Comparison of ENCODE assay signal across 18 cellular contexts in the genomic region with DNA sequence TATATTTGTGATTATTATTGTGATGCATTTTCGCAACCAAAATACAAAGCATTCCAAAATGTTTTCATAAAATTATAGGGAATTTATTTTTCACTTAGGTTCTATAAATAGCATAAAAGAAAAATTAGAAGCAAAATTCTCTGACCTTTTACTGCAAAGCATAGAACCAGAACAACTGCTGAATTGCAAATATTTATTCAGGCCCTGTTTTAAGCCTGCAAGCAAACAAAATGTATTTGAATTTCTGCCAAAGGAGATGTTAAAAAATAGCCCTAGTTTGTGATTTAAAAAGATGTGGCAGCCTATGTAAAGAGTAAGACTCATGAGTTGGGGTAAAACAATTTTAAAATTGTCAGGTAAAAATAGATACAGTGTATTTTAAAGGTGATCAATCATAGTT.
DNase-seq lines count a peak whose midpoint lies in the region; ATAC-seq and TF ChIP-seq lines count a peak whose summit lies in the region.
"Had no signal": no experiment of that assay in that cellular context is flagged by ENCODE, and none has a peak within 500 bp of the region (broad histone marks: within the 10 kb centered on the region; RNA-seq: fewer than 3 reads in every experiment).

No MANE protein-coding gene starts in this region.

- no peaks in the 10 kb centered on the region for H3K79me1 ChIP-seq in neuronal stem cell (ENCODE audit: low read depth, low read length)

- peak; percentile 87 for ATAC-seq in left lobe of liver
- ATAC-seq in HG02840 (IDR thresholded peaks at IDR 0.05; ENCODE audit: low FRiP score, unreplicated experiment): no peak
- ATAC-seq in HG03442 (IDR thresholded peaks at IDR 0.05; ENCODE audit: unreplicated experiment): no peak
- ATAC-seq: PC-3 had no signal

- no peak for TF ChIP-seq CTCF in 22Rv1 (IDR thresholded peaks at IDR 0.05)

- no peak overlapping the region for H2BK120ac ChIP-seq in neuronal stem cell (ENCODE audit: low read depth, low read length)

- no peak overlapping the region for H4K91ac ChIP-seq in neuronal stem cell (ENCODE audit: low read depth, low read length, poor library complexity)

- no peak overlapping the region for H2BK12ac ChIP-seq in neuronal stem cell (ENCODE audit: low read length)

- H3K27ac ChIP-seq in 22Rv1 (peak overlapping the region; percentile 47), neuronal stem cell (replicated peaks; ENCODE audit: low read length) (no peak overlapping the region)
- H3K27ac ChIP-seq: BLaER1 treated with 17β-estradiol and CSF1 and Interleukin-3, amounts not matched to agents 10 nM and 100 nM; SJSA1 had no signal

- no peak overlapping the region for H2AFZ ChIP-seq in neuronal stem cell (ENCODE audit: low read length)

- no CpG with 5 or more reads among the region's 1 CpG for WGBS in neuronal stem cell (ENCODE audit: extremely low coverage in 2 of 2, insufficient read length in 2 of 2, insufficient replicate concordance in 1 of 2), 2 donors

- no peak overlapping the region for H2BK15ac ChIP-seq in neuronal stem cell (ENCODE audit: low read length)

- H3K4me1 ChIP-seq in neuronal stem cell (ENCODE audit: control insufficient read depth in 2 of 2, insufficient read depth in 1 of 2, low read depth in 1 of 2, low read length in 2 of 2): no peaks in the 10 kb centered on the region
- H3K4me1 ChIP-seq: BLaER1 treated with 17β-estradiol and CSF1 and Interleukin-3, amounts not matched to agents 10 nM and 100 nM; SJSA1 had no signal

- H3K4me2 ChIP-seq in neuronal stem cell (ENCODE audit: insufficient read depth, low read length, poor library complexity, severe bottlenecking): no peak overlapping the region
- H3K4me2 ChIP-seq: BLaER1 treated with 17β-estradiol and CSF1 and Interleukin-3, amounts not matched to agents 10 nM and 100 nM had no signal

- no peaks in the 10 kb centered on the region for H3K27me3 ChIP-seq in neuronal stem cell (ENCODE audit: control insufficient read depth in 3 of 3, insufficient read depth in 3 of 3, low read depth in 1 of 3, low read length in 3 of 3)
- H3K27me3 ChIP-seq: BLaER1 treated with 17β-estradiol and CSF1 and Interleukin-3, amounts not matched to agents 10 nM and 100 nM; SJSA1 had no signal

- H3K9me3 ChIP-seq in neuronal stem cell (replicated peaks in 1 of 2; ENCODE audit: control insufficient read depth in 2 of 2, insufficient read depth in 1 of 2, low read depth in 1 of 2, low read length in 2 of 2): no peaks in the 10 kb centered on the region
- H3K9me3 ChIP-seq: BLaER1 treated with 17β-estradiol and CSF1 and Interleukin-3, amounts not matched to agents 10 nM and 100 nM; SJSA1 had no signal

- H3K9ac ChIP-seq in neuronal stem cell (ENCODE audit: low read depth, low read length, poor library complexity): no peak overlapping the region
- H3K9ac ChIP-seq: BLaER1 treated with 17β-estradiol and CSF1 and Interleukin-3, amounts not matched to agents 10 nM and 100 nM had no signal

- no peak overlapping the region for H4K8ac ChIP-seq in neuronal stem cell (ENCODE audit: low read depth, low read length)

- no peak overlapping the region for H3K14ac ChIP-seq in neuronal stem cell (ENCODE audit: low read length)

- H3K4ac ChIP-seq in neuronal stem cell (ENCODE audit: low read length): no peak overlapping the region

- H3K4me3 ChIP-seq in neuronal stem cell (ENCODE audit: low read length in 2 of 2): no peak overlapping the region
- H3K4me3 ChIP-seq: BLaER1 treated with 17β-estradiol and CSF1 and Interleukin-3, amounts not matched to agents 10 nM and 100 nM; SJSA1 had no signal

- no peak overlapping the region for H3K18ac ChIP-seq in neuronal stem cell (ENCODE audit: low read length)

- H2BK5ac ChIP-seq in neuronal stem cell (ENCODE audit: low read length): no peak overlapping the region

- no peaks in the 10 kb centered on the region for H3K36me3 ChIP-seq in neuronal stem cell (replicated peaks in 1 of 2; ENCODE audit: control insufficient read depth in 2 of 2, insufficient read depth in 2 of 2, low read length in 2 of 2)
- H3K36me3 ChIP-seq: BLaER1 treated with 17β-estradiol and CSF1 and Interleukin-3, amounts not matched to agents 10 nM and 100 nM; SJSA1 had no signal

- H2AK5ac ChIP-seq in neuronal stem cell (ENCODE audit: low read depth, low read length): no peak overlapping the region

- H3K23ac ChIP-seq in neuronal stem cell (ENCODE audit: low read depth, low read length, poor library complexity): no peak overlapping the region

- DNase-seq in NCI-H146 (lab: John Stamatoyannopoulos, UW) (peak; percentile 52), NCI-H748 (lab: John Stamatoyannopoulos, UW; ENCODE audit: unreplicated experiment) (peak; percentile 90), left lobe of liver (ENCODE audit: low spot score) (no peak), NCI-H446 (lab: John Stamatoyannopoulos, UW) (no peak), neuronal stem cell (ENCODE audit: low spot score) (no peak)
- DNase-seq: 8988T, H9, IMR-90, Kasumi-1, NCI-H1436, NCI-H510A, PC-3, SW 1271 had no signal

Comparison
In these comparisons a context has a peak if more than half of its experiments do, and no peak if none do; other contexts are left out.
1. DNase-seq: peak in NCI-H146 (single experiment) and NCI-H748 (single experiment); none in left lobe of liver (single experiment), NCI-H446 (0 of 2) and neuronal stem cell (single experiment).